Comparison of ENCODE assay signal across 20 cellular contexts in genomic region chr5:122390107-122390506, GRCh38.
"Had no signal": no experiment of that assay in that cellular context is flagged by ENCODE, and none has a peak within 500 bp of the region (broad histone marks: within the 10 kb centered on the region; RNA-seq: fewer than 3 reads in every experiment).

No MANE protein-coding gene starts in this region.

- H3K36me3 ChIP-seq: brain microvascular endothelial cell, heart right ventricle, neutrophil, sigmoid colon, upper lobe of right lung had no signal

- H3K9me3 ChIP-seq: heart right ventricle, mucosa of descending colon, neutrophil, sigmoid colon, testis, upper lobe of right lung had no signal

- H3K4me3 Mint-ChIP-seq: activated CD4-positive, alpha-beta T cell treated with anti-CD3 and anti-CD28 coated beads, Interleukin-2, amount 10 ng/mL, durations not matched to agents 7 days and 5 days; activated naive CD4-positive, alpha-beta T cell treated with anti-CD3 and anti-CD28 coated beads for 36 hours; activated T-cell treated with anti-CD3 and anti-CD28 coated beads, Interleukin-2, amount 50 U/mL, for 4 hours; memory B cell; naive B cell; stimulated activated memory B cell treated with anti-CD40 and anti-IgM and Interleukin-4, amounts not matched to agents 10 μg/mL and 1 μg/mL and 100 μg/mL, for 72 hours had no signal

- H3K27ac ChIP-seq: brain microvascular endothelial cell, coronary artery, heart right ventricle, neutrophil, parathyroid adenoma, sigmoid colon, testis, upper lobe of right lung had no signal

- H3K36me3 Mint-ChIP-seq: memory B cell; naive B cell; stimulated activated memory B cell treated with anti-CD40 and anti-IgM and Interleukin-4, amounts not matched to agents 10 μg/mL and 1 μg/mL and 100 μg/mL, for 72 hours had no signal

- H3K27ac Mint-ChIP-seq: activated CD4-positive, alpha-beta T cell treated with anti-CD3 and anti-CD28 coated beads, Interleukin-2, amount 10 ng/mL, durations not matched to agents 7 days and 5 days; activated naive CD4-positive, alpha-beta T cell treated with anti-CD3 and anti-CD28 coated beads for 36 hours; memory B cell; naive B cell; stimulated activated memory B cell treated with anti-CD40 and anti-IgM and Interleukin-4, amounts not matched to agents 10 μg/mL and 1 μg/mL and 100 μg/mL, for 72 hours had no signal

- H3K4me3 ChIP-seq: coronary artery, heart right ventricle, mucosa of descending colon, sigmoid colon, testis, upper lobe of right lung had no signal

- H3K4me1 Mint-ChIP-seq: activated CD4-positive, alpha-beta T cell treated with anti-CD3 and anti-CD28 coated beads, Interleukin-2, amount 10 ng/mL, durations not matched to agents 7 days and 5 days; memory B cell; naive B cell; stimulated activated memory B cell treated with anti-CD40 and anti-IgM and Interleukin-4, amounts not matched to agents 10 μg/mL and 1 μg/mL and 100 μg/mL, for 72 hours had no signal

- ATAC-seq: activated CD4-positive, CD25-positive, alpha-beta regulatory T cell treated with anti-CD3 and anti-CD28 coated beads, Interleukin-2, amount 50 U/mL, for 24 hours; activated T-cell treated with anti-CD3 and anti-CD28 coated beads, Interleukin-2, amount 50 U/mL, for 4 hours; heart right ventricle; left ventricle myocardium superior; mucosa of descending colon; stimulated activated memory B cell treated with anti-CD40 and anti-IgM and Interleukin-4, amounts not matched to agents 10 μg/mL and 1 μg/mL and 100 μg/mL, for 72 hours; upper lobe of right lung had no signal

- DNase-seq: activated CD4-positive, alpha-beta T cell treated with anti-CD3 and anti-CD28 coated beads, Interleukin-2, amount 10 ng/mL, durations not matched to agents 7 days and 5 days; activated CD8-positive, alpha-beta memory T cell treated with anti-CD3 and anti-CD28 coated beads, Interleukin-2, amount 50 U/mL, for 4 hours; activated naive CD4-positive, alpha-beta T cell treated with anti-CD3 and anti-CD28 coated beads for 36 hours; activated T-cell treated with anti-CD3 and anti-CD28 coated beads, Interleukin-2, amount 50 U/mL, for 4 hours; brain microvascular endothelial cell; heart right ventricle; left ventricle myocardium superior; mucosa of descending colon; naive B cell; sigmoid colon; stimulated activated CD4-positive, alpha-beta T cell treated with anti-CD3 and anti-CD28 coated beads, Interleukin-4, amount 100 ng/mL, for 24 hours; T1000; testis; upper lobe of right lung had no signal

- H3K27me3 Mint-ChIP-seq: activated CD4-positive, alpha-beta T cell treated with anti-CD3 and anti-CD28 coated beads, Interleukin-2, amount 10 ng/mL, durations not matched to agents 7 days and 5 days; stimulated activated memory B cell treated with anti-CD40 and anti-IgM and Interleukin-4, amounts not matched to agents 10 μg/mL and 1 μg/mL and 100 μg/mL, for 72 hours had no signal

- H3K9me3 Mint-ChIP-seq: activated CD4-positive, alpha-beta T cell treated with anti-CD3 and anti-CD28 coated beads, Interleukin-2, amount 10 ng/mL, durations not matched to agents 7 days and 5 days; activated naive CD4-positive, alpha-beta T cell treated with anti-CD3 and anti-CD28 coated beads for 36 hours; activated T-cell treated with anti-CD3 and anti-CD28 coated beads, Interleukin-2, amount 50 U/mL, for 4 hours; memory B cell; naive B cell; stimulated activated memory B cell treated with anti-CD40 and anti-IgM and Interleukin-4, amounts not matched to agents 10 μg/mL and 1 μg/mL and 100 μg/mL, for 72 hours had no signal

- H3K4me1 ChIP-seq: parathyroid adenoma, testis, upper lobe of right lung had no signal

- H3K27me3 ChIP-seq: brain microvascular endothelial cell, heart right ventricle, neutrophil, sigmoid colon, testis, upper lobe of right lung had no signal
